ENCODE assay signal across 1 cellular context in the genomic region with DNA sequence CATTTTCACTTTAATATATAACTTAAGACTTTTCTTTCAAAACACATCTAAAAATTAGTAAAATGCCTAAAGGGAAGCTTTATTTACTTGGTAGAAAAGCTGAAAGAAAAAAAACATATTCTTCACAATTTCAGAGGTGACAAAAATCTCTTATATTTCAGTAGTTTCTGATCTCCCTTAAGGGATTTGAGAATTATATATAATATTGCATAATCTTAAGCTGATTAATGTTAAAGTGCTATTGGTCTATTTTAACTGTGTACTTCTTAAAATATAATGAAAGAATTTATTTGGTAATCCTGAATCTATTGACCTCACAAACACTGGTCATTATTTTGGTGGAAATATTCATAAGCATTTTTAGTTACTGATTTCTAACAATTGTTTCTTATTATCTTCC.
TF ChIP-seq lines count a peak whose summit lies in the region.

No MANE protein-coding gene starts in this region.

TF ChIP-seq in K562, 482 proteins besides CTCF, POLR2A, EP300 and RAD21:
- TF ChIP-seq EP400 (IDR thresholded peaks at IDR 0.05) (no peak), FIP1L1 (IDR thresholded peaks at IDR 0.05; ENCODE audit: low read depth, low read length, poor library complexity, severe bottlenecking) (no peak), GATAD2B (IDR thresholded peaks at IDR 0.05; ENCODE audit: borderline replicate concordance) (no peak), ZNF695 (CRISPR knock-in tag; IDR thresholded peaks at IDR 0.05) (no peak), RFX7 (CRISPR knock-in tag; IDR thresholded peaks at IDR 0.05) (no peak), CEBPG (CRISPR knock-in tag; IDR thresholded peaks at IDR 0.05) (no peak), CEBPG (tag; conservative IDR thresholded peaks at IDR 0.05 in 1 of 2, IDR thresholded peaks at IDR 0.05 in 1 of 2) (peak; percentile 52 to 89), MED1 (CRISPR knock-in tag; IDR thresholded peaks at IDR 0.05; ENCODE audit: borderline replicate concordance) (no peak), CBX5 (IDR thresholded peaks at IDR 0.05; ENCODE audit: borderline replicate concordance, low read depth) (no peak), BCL6 (CRISPR knock-in tag; IDR thresholded peaks at IDR 0.05) (no peak), MXI1 (IDR thresholded peaks at IDR 0.05; ENCODE audit: low read depth, low read length) (no peak), ETV6 (IDR thresholded peaks at IDR 0.05; ENCODE audit: borderline replicate concordance in 1 of 2, low read depth in 2 of 2, low read length in 1 of 2) (no peak), ETV6 (CRISPR knock-in tag; IDR thresholded peaks at IDR 0.05; ENCODE audit: borderline replicate concordance) (no peak), ELF1 (tag; IDR thresholded peaks at IDR 0.05) (no peak), HDAC2 (IDR thresholded peaks at IDR 0.05) (no peak), PCBP2 (IDR thresholded peaks at IDR 0.05; ENCODE audit: low read depth, low read length, poor library complexity, severe bottlenecking) (no peak), ZNF668 (CRISPR knock-in tag; IDR thresholded peaks at IDR 0.05) (no peak), CEBPB (tag; IDR thresholded peaks at IDR 0.05) (peak; percentile 45)
- TF ChIP-seq, protein P1, sequence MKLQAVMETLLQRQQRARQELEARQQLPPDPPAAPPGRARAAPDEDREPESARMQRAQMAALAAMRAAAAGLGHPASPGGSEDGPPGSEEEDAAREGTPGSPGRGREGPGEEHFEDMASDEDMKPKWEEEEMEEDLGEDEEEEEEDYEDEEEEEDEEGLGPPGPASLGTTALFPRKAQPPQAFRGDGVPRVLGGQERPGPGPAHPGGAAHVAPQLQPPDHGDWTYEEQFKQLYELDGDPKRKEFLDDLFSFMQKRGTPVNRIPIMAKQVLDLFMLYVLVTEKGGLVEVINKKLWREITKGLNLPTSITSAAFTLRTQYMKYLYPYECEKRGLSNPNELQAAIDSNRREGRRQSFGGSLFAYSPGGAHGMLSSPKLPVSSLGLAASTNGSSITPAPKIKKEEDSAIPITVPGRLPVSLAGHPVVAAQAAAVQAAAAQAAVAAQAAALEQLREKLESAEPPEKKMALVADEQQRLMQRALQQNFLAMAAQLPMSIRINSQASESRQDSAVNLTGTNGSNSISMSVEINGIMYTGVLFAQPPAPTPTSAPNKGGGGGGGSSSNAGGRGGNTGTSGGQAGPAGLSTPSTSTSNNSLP (IDR thresholded peaks at IDR 0.05; ENCODE audit: borderline replicate concordance, low read depth, low read length): no peak
TF ChIP-seq in K562: peak in this region for 2.
